31 cellular contexts compared by ENCODE assay signal in genomic region chr10:84727398-84727797, GRCh38.
"Had no signal": no experiment of that assay in that cellular context is flagged by ENCODE, and none has a peak within 500 bp of the region (broad histone marks: within the 10 kb centered on the region; RNA-seq: fewer than 3 reads in every experiment).

No MANE protein-coding gene starts in this region.

- H3K4me1 ChIP-seq: ascending aorta had no signal

- ATAC-seq: activated CD8-positive, alpha-beta T cell treated with anti-CD3 and anti-CD28 coated beads for 36 hours; activated T-cell treated with anti-CD3 and anti-CD28 coated beads, Interleukin-2, amount 50 U/mL, for 72 hours; activated T-helper 17 cell treated with anti-CD3 and anti-CD28 coated beads, Interleukin-2, amount 50 U/mL, for 72 hours had no signal

- H3K27me3 ChIP-seq: ascending aorta, cardiac muscle cell had no signal

- DNase-seq: activated CD4-positive, alpha-beta T cell treated with anti-CD3 and anti-CD28 coated beads, Interleukin-2, amount 10 ng/mL, durations not matched to agents 24 days and 14 days; activated CD4-positive, alpha-beta T cell treated with anti-CD3 and anti-CD28 coated beads, Interleukin-2, amount 50 U/mL, for 4 hours; activated CD8-positive, alpha-beta T cell treated with anti-CD3 and anti-CD28 coated beads for 36 hours; activated effector memory CD4-positive, alpha-beta T cell treated with anti-CD3 and anti-CD28 coated beads, Interleukin-2, amount 50 U/mL, for 16 hours; activated naive CD4-positive, alpha-beta T cell; activated naive CD8-positive, alpha-beta T cell treated with anti-CD3 and anti-CD28 coated beads, Interleukin-2, amount 10 ng/mL, durations not matched to agents 7 days and 5 days; activated T-cell treated with anti-CD3 and anti-CD28 coated beads, Interleukin-2, amount 50 U/mL, for 1 hour; activated T-cell treated with anti-CD3 and anti-CD28 coated beads, Interleukin-2, amount 50 U/mL, for 72 hours; amygdala; Karpas-422; KBM-7; NCI-H1048; NCI-H1105 treated with DMSO at 0.1 percent for 48 hours; NCI-H1436; NCI-H1694; NCI-H1930; NCI-H2081 treated with DMSO at 0.1 percent for 48 hours; NCI-H226; NCI-H446 treated with DMSO at 0.1 percent for 48 hours; NCI-H524; NCI-H774; OCI-M1; Right ventricle myocardium superior; SW 1271; T-helper 1 cell; T-helper 2 cell; T1000; WERI-Rb-1 had no signal

- H3K9me3 ChIP-seq: ascending aorta had no signal

- H3K27ac ChIP-seq: ascending aorta, cardiac muscle cell, WERI-Rb-1 had no signal

- H3K4me3 ChIP-seq: ascending aorta, cardiac muscle cell had no signal

- H3K36me3 ChIP-seq: ascending aorta, cardiac muscle cell, WERI-Rb-1 had no signal
